In the genomic region with DNA sequence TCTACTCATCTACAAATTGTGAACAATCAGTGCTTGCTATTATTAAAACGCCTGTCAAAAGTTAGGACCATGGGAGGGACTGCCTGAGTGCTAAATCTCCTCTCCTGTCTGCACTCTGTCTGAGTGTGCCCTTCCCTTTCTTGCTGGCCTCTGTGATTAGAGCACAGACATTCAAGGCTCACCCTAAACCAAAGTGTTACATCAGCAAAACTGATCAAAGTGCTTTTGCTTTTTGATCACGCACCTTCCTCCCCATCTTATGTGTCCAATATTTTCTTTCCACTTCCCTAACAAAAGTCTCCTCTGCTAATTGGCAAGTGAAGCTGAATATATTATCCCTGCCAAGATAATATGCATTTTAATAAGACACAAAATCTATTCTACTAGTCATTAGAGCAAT, we compare ENCODE assay signal across 22 cellular contexts.
"Had no signal": no experiment of that assay in that cellular context is flagged by ENCODE, and none has a peak within 500 bp of the region (broad histone marks: within the 10 kb centered on the region; RNA-seq: fewer than 3 reads in every experiment).

No MANE protein-coding gene starts in this region.

- H3K4me1 ChIP-seq: esophagus muscularis mucosa, foreskin keratinocyte, left lung, lower lobe of right lung had no signal

- ATAC-seq: foreskin keratinocyte, heart right ventricle, left cardiac atrium, left lung, left ventricle myocardium superior, lower lobe of right lung, mucosa of descending colon had no signal

- H3K4me3 ChIP-seq: coronary artery, dorsolateral prefrontal cortex, esophagus muscularis mucosa, heart right ventricle, left lung, lower lobe of right lung, mucosa of descending colon had no signal

- H3K27me3 ChIP-seq: dorsolateral prefrontal cortex, esophagus muscularis mucosa, foreskin keratinocyte, heart right ventricle, left lung had no signal

- DNase-seq: dermis blood vessel endothelial cell; dorsolateral prefrontal cortex; effector CD4-positive, alpha-beta T cell; effector memory CD4-positive, alpha-beta T cell; foreskin keratinocyte; glutamatergic neuron; head of caudate nucleus; heart right ventricle; hippocampal formation; left cardiac atrium; left lung; left ventricle myocardium superior; lower lobe of right lung; mesenchymal stem cell; mucosa of descending colon had no signal

- H3K36me3 ChIP-seq: esophagus muscularis mucosa, heart right ventricle, left lung, lower lobe of right lung had no signal

- FAIRE-seq: colon, endothelial cell of umbilical vein, frontal cortex, islet of Langerhans, keratinocyte had no signal

- H3K9me3 ChIP-seq: left lung, lower lobe of right lung, mucosa of descending colon had no signal

- H3K27ac ChIP-seq: coronary artery, dorsolateral prefrontal cortex, esophagus muscularis mucosa, foreskin keratinocyte, heart right ventricle, left lung, lower lobe of right lung had no signal
